Comparison of ENCODE assay signal across 21 cellular contexts in the genomic region with DNA sequence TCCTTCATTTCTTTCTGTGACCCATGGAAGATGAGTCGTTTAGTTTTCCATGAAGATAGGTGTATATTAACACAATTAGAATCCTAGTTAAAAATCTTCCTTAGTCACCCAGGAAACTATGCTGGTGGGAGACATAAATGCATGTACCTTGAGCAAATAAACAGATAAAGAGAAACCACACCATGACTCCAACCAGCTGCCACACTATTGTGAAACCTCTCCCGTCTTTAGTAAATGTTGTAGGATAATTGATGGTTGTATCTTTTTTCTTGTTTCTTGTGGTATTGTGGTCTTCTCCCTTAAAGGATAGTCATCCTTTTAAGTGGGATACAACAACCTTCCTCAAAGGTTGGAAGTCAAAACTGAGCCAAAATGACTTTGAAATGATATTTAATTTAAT.
DNase-seq lines count a peak whose midpoint lies in the region; TF ChIP-seq lines count a peak whose summit lies in the region.
"Had no signal": no experiment of that assay in that cellular context is flagged by ENCODE, and none has a peak within 500 bp of the region (broad histone marks: within the 10 kb centered on the region; RNA-seq: fewer than 3 reads in every experiment).

No MANE protein-coding gene starts in this region.

- H3K27me3 Mint-ChIP-seq in activated T-helper 1 cell treated with anti-CD3 and anti-CD28 coated beads, Interleukin-12 subunit alpha, Interleukin-12 subunit beta, Interleukin-2, Interleukin-4 antibody, amounts not matched to agents 30 ng/mL and 10 ng/mL and 1 ng/mL, durations not matched to agents 14 hours and 24 hours and 36 hours (ENCODE audit: insufficient read depth): no peaks in the 10 kb centered on the region
- H3K27me3 Mint-ChIP-seq: activated CD4-positive, alpha-beta memory T cell treated with anti-CD3 and anti-CD28 coated beads, Interleukin-2, amount 10 ng/mL, durations not matched to agents 7 days and 5 days; CD4-positive, alpha-beta memory T cell; stimulated activated memory B cell treated with anti-CD40 and anti-IgM and Interleukin-4, amounts not matched to agents 10 μg/mL and 1 μg/mL and 100 μg/mL, for 72 hours had no signal

- peaks cover 3% of the 10 kb centered on the region for H3K9me3 Mint-ChIP-seq in activated T-helper 1 cell treated with anti-CD3 and anti-CD28 coated beads, Interleukin-12 subunit alpha, Interleukin-12 subunit beta, Interleukin-2, Interleukin-4 antibody, amounts not matched to agents 30 ng/mL and 10 ng/mL and 1 ng/mL, durations not matched to agents 14 hours and 24 hours and 36 hours
- H3K9me3 Mint-ChIP-seq: activated CD4-positive, alpha-beta memory T cell treated with anti-CD3 and anti-CD28 coated beads, Interleukin-2, amount 10 ng/mL, durations not matched to agents 7 days and 5 days; stimulated activated memory B cell treated with anti-CD40 and anti-IgM and Interleukin-4, amounts not matched to agents 10 μg/mL and 1 μg/mL and 100 μg/mL, for 72 hours had no signal

- H3K27me3 ChIP-seq in brain microvascular endothelial cell (replicated peaks): no peaks in the 10 kb centered on the region
- H3K27me3 ChIP-seq: esophagus squamous epithelium, left lung, upper lobe of left lung had no signal

- H3K4me3 ChIP-seq in brain microvascular endothelial cell (ENCODE audit: low read depth, low read length): no peak overlapping the region
- H3K4me3 ChIP-seq: A549, esophagus squamous epithelium, left lung, upper lobe of left lung had no signal

- H3K27ac Mint-ChIP-seq in activated T-helper 1 cell treated with anti-CD3 and anti-CD28 coated beads, Interleukin-12 subunit alpha, Interleukin-12 subunit beta, Interleukin-2, Interleukin-4 antibody, amounts not matched to agents 30 ng/mL and 10 ng/mL and 1 ng/mL, durations not matched to agents 14 hours and 24 hours and 36 hours: no peak overlapping the region
- H3K27ac Mint-ChIP-seq: activated CD4-positive, alpha-beta memory T cell treated with anti-CD3 and anti-CD28 coated beads, Interleukin-2, amount 10 ng/mL, durations not matched to agents 7 days and 5 days; CD4-positive, alpha-beta memory T cell; stimulated activated memory B cell treated with anti-CD40 and anti-IgM and Interleukin-4, amounts not matched to agents 10 μg/mL and 1 μg/mL and 100 μg/mL, for 72 hours had no signal

- H3K27ac ChIP-seq in brain microvascular endothelial cell: no peak overlapping the region
- H3K27ac ChIP-seq: A549, esophagus squamous epithelium, left lung, parathyroid adenoma, upper lobe of left lung had no signal

- H3K4me1 Mint-ChIP-seq in activated T-helper 1 cell treated with anti-CD3 and anti-CD28 coated beads, Interleukin-12 subunit alpha, Interleukin-12 subunit beta, Interleukin-2, Interleukin-4 antibody, amounts not matched to agents 30 ng/mL and 10 ng/mL and 1 ng/mL, durations not matched to agents 14 hours and 24 hours and 36 hours (ENCODE audit: low read depth): no peaks in the 10 kb centered on the region
- H3K4me1 Mint-ChIP-seq: activated CD4-positive, alpha-beta memory T cell treated with anti-CD3 and anti-CD28 coated beads, Interleukin-2, amount 10 ng/mL, durations not matched to agents 7 days and 5 days; CD4-positive, alpha-beta memory T cell; stimulated activated memory B cell treated with anti-CD40 and anti-IgM and Interleukin-4, amounts not matched to agents 10 μg/mL and 1 μg/mL and 100 μg/mL, for 72 hours had no signal

- in situ Hi-C loops in brain microvascular endothelial cell (cut with HindIII; ENCODE audit: low pct_ligation_motif_present, low sequenced_read_pairs): no loop called here

- no peak overlapping the region for H3K4me3 Mint-ChIP-seq in activated T-helper 1 cell treated with anti-CD3 and anti-CD28 coated beads, Interleukin-12 subunit alpha, Interleukin-12 subunit beta, Interleukin-2, Interleukin-4 antibody, amounts not matched to agents 30 ng/mL and 10 ng/mL and 1 ng/mL, durations not matched to agents 14 hours and 24 hours and 36 hours
- H3K4me3 Mint-ChIP-seq: activated CD4-positive, alpha-beta memory T cell treated with anti-CD3 and anti-CD28 coated beads, Interleukin-2, amount 10 ng/mL, durations not matched to agents 7 days and 5 days; CD4-positive, alpha-beta memory T cell; stimulated activated memory B cell treated with anti-CD40 and anti-IgM and Interleukin-4, amounts not matched to agents 10 μg/mL and 1 μg/mL and 100 μg/mL, for 72 hours had no signal

- intact Hi-C loops in activated T-helper 1 cell treated with anti-CD3 and anti-CD28 coated beads, Interleukin-12 subunit alpha, Interleukin-12 subunit beta, Interleukin-2, Interleukin-4 antibody, amounts not matched to agents 30 ng/mL and 10 ng/mL and 1 ng/mL, durations not matched to agents 14 hours and 24 hours and 36 hours (cut with micrococcal nuclease): no loop called here

- TF ChIP-seq CTCF in brain microvascular endothelial cell (IDR thresholded peaks at IDR 0.05; ENCODE audit: low read depth, low read length, missing control alignments): no peak

- H3K36me3 ChIP-seq in brain microvascular endothelial cell (replicated peaks): no peaks in the 10 kb centered on the region
- H3K36me3 ChIP-seq: esophagus squamous epithelium, left lung, upper lobe of left lung had no signal

- no peaks in the 10 kb centered on the region for H3K36me3 Mint-ChIP-seq in activated T-helper 1 cell treated with anti-CD3 and anti-CD28 coated beads, Interleukin-12 subunit alpha, Interleukin-12 subunit beta, Interleukin-2, Interleukin-4 antibody, amounts not matched to agents 30 ng/mL and 10 ng/mL and 1 ng/mL, durations not matched to agents 14 hours and 24 hours and 36 hours (ENCODE audit: low read depth)
- H3K36me3 Mint-ChIP-seq: CD4-positive, alpha-beta memory T cell; stimulated activated memory B cell treated with anti-CD40 and anti-IgM and Interleukin-4, amounts not matched to agents 10 μg/mL and 1 μg/mL and 100 μg/mL, for 72 hours had no signal

- DNase-seq in NCI-H1417 (lab: John Stamatoyannopoulos, UW) (peak in 2 of 3 experiments; percentile 28 to 56), NCI-H1417 treated with DMSO at 0.1 percent for 48 hours (lab: John Stamatoyannopoulos, UW) (no peak), MV-4-11 (lab: John Stamatoyannopoulos, UW) (peak; percentile 31), brain microvascular endothelial cell (peak; percentile 12), myocyte (ENCODE audit: low read depth) (peak; percentile 33), NCI-H510A treated with DMSO at 0.1 percent for 48 hours (lab: John Stamatoyannopoulos, UW) (no peak)
- DNase-seq in activated CD4-positive, CD25-positive, alpha-beta regulatory T cell treated with anti-CD3 and anti-CD28 coated beads, Interleukin-2, amount 50 U/mL, for 72 hours: no peak
- no peak for DNase-seq in activated T-helper 1 cell treated with anti-CD3 and anti-CD28 coated beads, Interleukin-12 subunit alpha, Interleukin-12 subunit beta, Interleukin-2, Interleukin-4 antibody, amounts not matched to agents 30 ng/mL and 10 ng/mL and 1 ng/mL, durations not matched to agents 14 hours and 24 hours and 36 hours (ENCODE audit: low spot score)
- DNase-seq: activated CD4-positive, alpha-beta memory T cell treated with anti-CD3 and anti-CD28 coated beads, Interleukin-2, amount 10 ng/mL, durations not matched to agents 7 days and 5 days; anterior cingulate cortex; CD4-positive, alpha-beta memory T cell; esophagus squamous epithelium; GDM1; left lung; NCI-H1436; NCI-H446 treated with DMSO at 0.1 percent for 48 hours; SW 1271; upper lobe of left lung had no signal

Comparison
In these comparisons a context has a peak if more than half of its experiments do, and no peak if none do; other contexts are left out.
1. DNase-seq: peak in NCI-H1417 (2 of 3), MV-4-11 (single experiment), brain microvascular endothelial cell (single experiment) and myocyte (single experiment); none in NCI-H1417 treated with DMSO at 0.1 percent for 48 hours (single experiment), activated CD4-positive, CD25-positive, alpha-beta regulatory T cell treated with anti-CD3 and anti-CD28 coated beads, Interleukin-2, amount 50 U/mL, for 72 hours (single experiment), activated T-helper 1 cell treated with anti-CD3 and anti-CD28 coated beads, Interleukin-12 subunit alpha, Interleukin-12 subunit beta, Interleukin-2, Interleukin-4 antibody, amounts not matched to agents 30 ng/mL and 10 ng/mL and 1 ng/mL, durations not matched to agents 14 hours and 24 hours and 36 hours (single experiment) and NCI-H510A treated with DMSO at 0.1 percent for 48 hours (single experiment).